ENCODE assay signal across 34 cellular contexts in the genomic region with DNA sequence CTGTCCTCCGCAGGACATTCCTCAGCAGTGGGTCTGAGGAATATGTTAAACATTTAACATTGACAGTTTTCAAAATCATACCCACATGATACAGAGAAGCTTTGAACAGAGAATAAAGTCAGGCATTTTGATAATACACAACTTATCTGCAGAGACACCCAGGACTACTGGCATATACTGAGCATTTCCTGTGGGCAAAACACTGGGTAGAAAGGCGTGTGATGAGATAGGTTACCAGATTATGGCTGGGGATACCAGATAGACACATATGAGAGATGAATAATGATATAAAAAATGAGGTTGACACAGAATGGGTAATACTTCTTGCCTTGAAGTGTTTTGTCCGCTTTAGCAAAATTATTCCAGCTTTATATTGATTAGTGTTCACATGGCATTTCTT.
"Had no signal": no experiment of that assay in that cellular context is flagged by ENCODE, and none has a peak within 500 bp of the region (broad histone marks: within the 10 kb centered on the region; RNA-seq: fewer than 3 reads in every experiment).

No MANE protein-coding gene starts in this region.

- H3K4me1 ChIP-seq: adrenal gland, body of pancreas, colonic mucosa, gastrocnemius medialis, heart left ventricle had no signal

- H3K27ac Mint-ChIP-seq: activated B cell treated with CpG ODN at 0.5 μM for 24 hours; activated CD8-positive, alpha-beta T cell treated with anti-CD3 and anti-CD28 coated beads for 36 hours; activated naive CD4-positive, alpha-beta T cell treated with anti-CD3 and anti-CD28 coated beads for 36 hours; activated naive CD4-positive, alpha-beta T cell treated with anti-CD3 and anti-CD28 coated beads, Interleukin-2, amount 50 U/mL, for 24 hours; activated naive CD8-positive, alpha-beta T cell treated with anti-CD3 and anti-CD28 coated beads for 36 hours; activated naive CD8-positive, alpha-beta T cell treated with anti-CD3 and anti-CD28 coated beads, Interleukin-2, amount 50 U/mL, for 24 hours; activated T-helper 1 cell treated with anti-CD3 and anti-CD28 coated beads, Interleukin-12 subunit alpha, Interleukin-12 subunit beta, Interleukin-2, Interleukin-4 antibody, amounts not matched to agents 30 ng/mL and 10 ng/mL and 1 ng/mL, durations not matched to agents 14 hours and 24 hours and 36 hours; activated T-helper 2 cell treated with anti-CD3 and anti-CD28 coated beads, Interferon-gamma antibody, Interleukin-2, Interleukin-4, amounts not matched to agents 10 μg/mL and 5 μg/mL and 100 μg/mL, durations not matched to agents 14 hours and 24 hours and 36 hours; endodermal cell; T-helper 17 cell; T-helper 2 cell treated with Interferon-gamma antibody and Interleukin-4, amounts not matched to agents 5 μg/mL and 100 μg/mL, for 36 hours had no signal

- H3K27me3 ChIP-seq: adrenal gland, body of pancreas, colonic mucosa, gastrocnemius medialis had no signal

- H3K36me3 ChIP-seq: adrenal gland, colonic mucosa, gastrocnemius medialis, heart left ventricle, WERI-Rb-1 had no signal

- H3K4me3 Mint-ChIP-seq: activated B cell treated with CpG ODN at 0.5 μM for 24 hours; activated CD8-positive, alpha-beta T cell treated with anti-CD3 and anti-CD28 coated beads for 36 hours; activated naive CD4-positive, alpha-beta T cell treated with anti-CD3 and anti-CD28 coated beads for 36 hours; activated naive CD4-positive, alpha-beta T cell treated with anti-CD3 and anti-CD28 coated beads, Interleukin-2, amount 50 U/mL, for 24 hours; activated naive CD8-positive, alpha-beta T cell treated with anti-CD3 and anti-CD28 coated beads for 36 hours; activated naive CD8-positive, alpha-beta T cell treated with anti-CD3 and anti-CD28 coated beads, Interleukin-2, amount 50 U/mL, for 24 hours; activated T-helper 1 cell treated with anti-CD3 and anti-CD28 coated beads, Interleukin-12 subunit alpha, Interleukin-12 subunit beta, Interleukin-2, Interleukin-4 antibody, amounts not matched to agents 30 ng/mL and 10 ng/mL and 1 ng/mL, durations not matched to agents 14 hours and 24 hours and 36 hours; endodermal cell; T-helper 17 cell; T-helper 2 cell treated with Interferon-gamma antibody and Interleukin-4, amounts not matched to agents 5 μg/mL and 100 μg/mL, for 36 hours had no signal

- ATAC-seq: activated CD8-positive, alpha-beta T cell treated with anti-CD3 and anti-CD28 coated beads for 36 hours; activated naive CD8-positive, alpha-beta T cell treated with anti-CD3 and anti-CD28 coated beads, Interleukin-2, amount 50 U/mL, for 24 hours; body of pancreas; esophagus mucosa; gastrocnemius medialis; heart left ventricle; T-helper 17 cell had no signal

- H3K36me3 Mint-ChIP-seq: activated naive CD4-positive, alpha-beta T cell treated with anti-CD3 and anti-CD28 coated beads, Interleukin-2, amount 50 U/mL, for 24 hours; activated naive CD8-positive, alpha-beta T cell treated with anti-CD3 and anti-CD28 coated beads for 36 hours had no signal

- DNase-seq: activated B cell treated with CpG ODN at 0.5 μM for 24 hours; activated CD4-positive, alpha-beta T cell treated with anti-CD3 and anti-CD28 coated beads for 48 hours; activated CD4-positive, alpha-beta T cell treated with anti-CD3 and anti-CD28 coated beads, Interleukin-2, amount 50 U/mL, for 1 hour; activated CD4-positive, alpha-beta T cell treated with anti-CD3 and anti-CD28 coated beads, Interleukin-2, amount 50 U/mL, for 48 hours; activated CD8-positive, alpha-beta memory T cell treated with anti-CD3 and anti-CD28 coated beads for 24 hours; activated CD8-positive, alpha-beta T cell treated with anti-CD3 and anti-CD28 coated beads for 36 hours; activated effector memory CD4-positive, alpha-beta T cell treated with anti-CD3 and anti-CD28 coated beads, Interleukin-2, amount 50 U/mL, for 16 hours; activated naive CD4-positive, alpha-beta T cell treated with anti-CD3 and anti-CD28 coated beads for 36 hours; activated naive CD8-positive, alpha-beta T cell treated with anti-CD3 and anti-CD28 coated beads for 36 hours; activated naive CD8-positive, alpha-beta T cell treated with anti-CD3 and anti-CD28 coated beads, Interleukin-2, amount 50 U/mL, for 24 hours; activated T-cell treated with anti-CD3 and anti-CD28 coated beads, Interleukin-2, amount 50 U/mL, for 1 hour; activated T-cell treated with anti-CD3 and anti-CD28 coated beads, Interleukin-2, amount 50 U/mL, for 48 hours; adrenal gland; amygdala; aorta; body of pancreas; caudate nucleus; cerebellar nuclear complex; colonic mucosa; effector CD8-positive, alpha-beta T cell; endodermal cell; foreskin fibroblast; gastrocnemius medialis; glutamatergic neuron; heart left ventricle; T-helper 1 cell; T-helper 17 cell; T1000; WERI-Rb-1 had no signal

- H3K4me3 ChIP-seq: adrenal gland, body of pancreas, colonic mucosa, gastrocnemius medialis, heart left ventricle had no signal

- H3K9me3 Mint-ChIP-seq: activated B cell treated with CpG ODN at 0.5 μM for 24 hours; activated CD8-positive, alpha-beta T cell treated with anti-CD3 and anti-CD28 coated beads for 36 hours; activated naive CD4-positive, alpha-beta T cell treated with anti-CD3 and anti-CD28 coated beads for 36 hours; activated naive CD4-positive, alpha-beta T cell treated with anti-CD3 and anti-CD28 coated beads, Interleukin-2, amount 50 U/mL, for 24 hours; activated naive CD8-positive, alpha-beta T cell treated with anti-CD3 and anti-CD28 coated beads for 36 hours; activated naive CD8-positive, alpha-beta T cell treated with anti-CD3 and anti-CD28 coated beads, Interleukin-2, amount 50 U/mL, for 24 hours; activated T-helper 1 cell treated with anti-CD3 and anti-CD28 coated beads, Interleukin-12 subunit alpha, Interleukin-12 subunit beta, Interleukin-2, Interleukin-4 antibody, amounts not matched to agents 30 ng/mL and 10 ng/mL and 1 ng/mL, durations not matched to agents 14 hours and 24 hours and 36 hours; activated T-helper 2 cell treated with anti-CD3 and anti-CD28 coated beads, Interferon-gamma antibody, Interleukin-2, Interleukin-4, amounts not matched to agents 10 μg/mL and 5 μg/mL and 100 μg/mL, durations not matched to agents 14 hours and 24 hours and 36 hours; endodermal cell; T-helper 2 cell treated with Interferon-gamma antibody and Interleukin-4, amounts not matched to agents 5 μg/mL and 100 μg/mL, for 36 hours had no signal

- H3K9me3 ChIP-seq: adrenal gland, body of pancreas, colonic mucosa, gastrocnemius medialis, heart left ventricle had no signal

- H3K4me1 Mint-ChIP-seq: activated B cell treated with CpG ODN at 0.5 μM for 24 hours; activated naive CD8-positive, alpha-beta T cell treated with anti-CD3 and anti-CD28 coated beads for 36 hours; activated naive CD8-positive, alpha-beta T cell treated with anti-CD3 and anti-CD28 coated beads, Interleukin-2, amount 50 U/mL, for 24 hours; endodermal cell had no signal

- H3K27ac ChIP-seq: adrenal gland, body of pancreas, colonic mucosa, gastrocnemius medialis, heart left ventricle, WERI-Rb-1 had no signal
